In genomic region chr2:80499095-80499494, GRCh38 we compare ENCODE assay signal across 8 cellular contexts.
DNase-seq lines count a peak whose midpoint lies in the region; ATAC-seq and TF ChIP-seq lines count a peak whose summit lies in the region.

No MANE protein-coding gene starts in this region.

- no peak for ATAC-seq in HG02588 (IDR thresholded peaks at IDR 0.05; ENCODE audit: unreplicated experiment)
- no peak for ATAC-seq in GM19455 (IDR thresholded peaks at IDR 0.05; ENCODE audit: unreplicated experiment)

- peak; percentile 42; the same call in 1 of the 2 replicates for TF ChIP-seq CTCF in WI38 (IDR thresholded peaks at IDR 0.05; ENCODE audit: low read depth, low read length)

- DNase-seq in Ammon's horn (ENCODE audit: low spot score) (peak; percentile 79), KG1 (lab: John Stamatoyannopoulos, UW) (peak; percentile 2), iris pigment epithelial cell (ENCODE audit: low read depth) (peak; percentile 73), SKM-1 (lab: John Stamatoyannopoulos, UW; ENCODE audit: unreplicated experiment) (no peak), NCI-H226 (no peak)

- no peak overlapping the region for H3K4me3 ChIP-seq in WI38 (ENCODE audit: low read depth, low read length)

Comparison
In these comparisons a context has a peak if more than half of its experiments do, and no peak if none do; other contexts are left out.
1. DNase-seq: peak in Ammon's horn (single experiment), KG1 (single experiment) and iris pigment epithelial cell (single experiment); none in SKM-1 (single experiment) and NCI-H226 (single experiment).